ENCODE assay signal across 21 cellular contexts in the genomic region with DNA sequence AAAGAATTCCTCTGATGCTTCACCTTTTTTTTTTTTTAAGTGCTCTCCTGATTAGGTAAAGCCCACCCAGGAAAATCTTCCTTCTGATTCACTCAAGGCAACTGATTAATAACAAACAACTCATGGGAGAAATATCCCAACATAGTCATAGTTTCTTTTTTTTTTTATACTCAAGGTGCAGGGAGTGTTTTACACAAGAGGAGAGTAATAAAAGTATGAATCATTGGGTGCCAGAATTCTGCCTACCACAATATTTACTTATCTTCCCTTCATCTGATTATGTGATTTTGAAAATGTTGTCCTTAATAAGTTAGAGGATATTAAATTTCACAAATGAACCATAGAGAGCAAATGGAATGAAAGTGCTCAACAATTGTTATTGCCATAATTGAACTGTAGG.
DNase-seq lines count a peak whose midpoint lies in the region; ATAC-seq lines count a peak whose summit lies in the region.
"Had no signal": no experiment of that assay in that cellular context is flagged by ENCODE, and none has a peak within 500 bp of the region (broad histone marks: within the 10 kb centered on the region; RNA-seq: fewer than 3 reads in every experiment).

No MANE protein-coding gene starts in this region.

- POLR2A ChIA-PET in activated CD8-positive, alpha-beta T cell treated with anti-CD3 and anti-CD28 coated beads, Interleukin-2, amount 10 ng/mL, durations not matched to agents 7 days and 5 days (lab: Charles Lee), result no interaction called here

- H3K27ac Mint-ChIP-seq in activated CD8-positive, alpha-beta T cell treated with anti-CD3 and anti-CD28 coated beads, Interleukin-2, amount 10 ng/mL, durations not matched to agents 7 days and 5 days, result no peak overlapping the region
- H3K27ac Mint-ChIP-seq: CD4-positive, alpha-beta T cell had no signal

- CTCF ChIA-PET in activated CD8-positive, alpha-beta T cell treated with anti-CD3 and anti-CD28 coated beads, Interleukin-2, amount 10 ng/mL, durations not matched to agents 7 days and 5 days (lab: Charles Lee), result no interaction called here

- H3K27me3 Mint-ChIP-seq in activated CD8-positive, alpha-beta T cell treated with anti-CD3 and anti-CD28 coated beads, Interleukin-2, amount 10 ng/mL, durations not matched to agents 7 days and 5 days (ENCODE audit: low read depth), result no peaks in the 10 kb centered on the region
- H3K27me3 Mint-ChIP-seq: CD4-positive, alpha-beta T cell had no signal

- H3K4me1 Mint-ChIP-seq in activated CD8-positive, alpha-beta T cell treated with anti-CD3 and anti-CD28 coated beads, Interleukin-2, amount 10 ng/mL, durations not matched to agents 7 days and 5 days (ENCODE audit: low read depth), result no peaks in the 10 kb centered on the region

- no peak overlapping the region for H3K27ac ChIP-seq in epithelial cell of prostate
- H3K27ac ChIP-seq: A549, GM23248 had no signal

- no peak overlapping the region for H3K4me3 Mint-ChIP-seq in activated CD8-positive, alpha-beta T cell treated with anti-CD3 and anti-CD28 coated beads, Interleukin-2, amount 10 ng/mL, durations not matched to agents 7 days and 5 days
- H3K4me3 Mint-ChIP-seq: CD4-positive, alpha-beta T cell had no signal

- ATAC-seq in activated CD8-positive, alpha-beta T cell treated with anti-CD3 and anti-CD28 coated beads, Interleukin-2, amount 10 ng/mL, durations not matched to agents 7 days and 5 days, result no peak
- ATAC-seq in HG03378 (IDR thresholded peaks at IDR 0.05; ENCODE audit: unreplicated experiment) (no peak), HG02884 (IDR thresholded peaks at IDR 0.05; ENCODE audit: unreplicated experiment) (no peak)
- ATAC-seq: A549, GM12878, Right ventricle myocardium inferior had no signal

- peak; percentile 5 for DNase-seq in A172 (ENCODE audit: low spot score)
- DNase-seq in HS-5 (ENCODE audit: low read depth), result peak; percentile 29
- peak; percentile 48 for DNase-seq in RKO (ENCODE audit: low spot score)
- DNase-seq in epithelial cell of prostate (ENCODE audit: low read depth, low spot score), result peak; percentile 48
- DNase-seq in activated CD8-positive, alpha-beta T cell treated with anti-CD3 and anti-CD28 coated beads, Interleukin-2, amount 10 ng/mL, durations not matched to agents 7 days and 5 days, result no peak
- DNase-seq: Caco-2; CD4-positive, alpha-beta T cell; GM23248; HCEC 1CT; Kasumi-1; NCI-H1105; NCI-H2081; NCI-H2227 treated with DMSO at 0.1 percent for 48 hours; NCI-H510A treated with DMSO at 0.1 percent for 48 hours; NCI-H774; SW 1271 had no signal

- no peaks in the 10 kb centered on the region for H3K36me3 Mint-ChIP-seq in activated CD8-positive, alpha-beta T cell treated with anti-CD3 and anti-CD28 coated beads, Interleukin-2, amount 10 ng/mL, durations not matched to agents 7 days and 5 days (ENCODE audit: low read depth)

- H3K9me3 Mint-ChIP-seq in activated CD8-positive, alpha-beta T cell treated with anti-CD3 and anti-CD28 coated beads, Interleukin-2, amount 10 ng/mL, durations not matched to agents 7 days and 5 days (ENCODE audit: insufficient read depth), result no peaks in the 10 kb centered on the region
